In genomic region chr14:60183724-60184596, GRCh38 we compare ENCODE assay signal across 8 cellular contexts. TPM values are rescaled to one million over a fixed set of nuclear protein-coding genes. Genes with fewer than 3 reads are reported as not detected.
DNase-seq lines count a peak whose midpoint lies in the region; ATAC-seq and TF ChIP-seq lines count a peak whose summit lies in the region.

No MANE protein-coding gene starts in this region.

- peak overlapping the region; percentile 61 for H2AFZ ChIP-seq in DND-41 (ENCODE audit: low read depth, low read length)
- peak overlapping the region; percentile 89 for H2AFZ ChIP-seq in OCI-LY3 (ENCODE audit: low read depth, low read length)

- H3K4me3 ChIP-seq in DND-41 (ENCODE audit: low read depth in 1 of 2, low read length in 2 of 2) (peak overlapping the region; percentile 13 to 55; a peak in 3 of 4 replicates), OCI-LY3 (ENCODE audit: low read length) (peak overlapping the region; percentile 75), breast epithelium (peak overlapping the region; percentile 37 to 58 (median 42))

- intact Hi-C loops in breast epithelium (cut with DNase I; ENCODE audit: low total_unique reads) = loop anchor here (10.0 kb wide), 1 partner anchor 119 kb away; no protein-coding TSS in a partner anchor

- H3K27ac ChIP-seq in DND-41 (ENCODE audit: low read length) = no peak overlapping the region; the same call in 1 of the 2 replicates
- H3K27ac ChIP-seq in OCI-LY3 (ENCODE audit: low read length) = peak overlapping the region; percentile 41
- peak overlapping the region in 1 of 2 donors; percentile 5 for H3K27ac ChIP-seq in breast epithelium

- H4K20me1 ChIP-seq in DND-41 (ENCODE audit: insufficient read depth, low read length) (no peaks in the 10 kb centered on the region), OCI-LY3 (ENCODE audit: insufficient read depth, low read length) (no peaks in the 10 kb centered on the region)

- H3K9me3 Mint-ChIP-seq in stimulated activated naive B cell treated with anti-CD40 and anti-IgM and Interleukin-4, amounts not matched to agents 10 μg/mL and 1 μg/mL and 100 μg/mL, for 72 hours = peaks cover 0 to 6% of the 10 kb centered on the region in 2 donors

- TF ChIP-seq CTCF in DND-41 (IDR thresholded peaks at IDR 0.05; ENCODE audit: borderline replicate concordance, extremely low read depth, low read length, poor library complexity, severe bottlenecking) (peak; percentile 81), OCI-LY3 (IDR thresholded peaks at IDR 0.05; ENCODE audit: low read depth, low read length) (peak; percentile 89), breast epithelium (IDR thresholded peaks at IDR 0.05) (peak; percentile 73 to 82 (median 81))

- no peaks in the 10 kb centered on the region for H3K36me3 Mint-ChIP-seq in stimulated activated naive B cell treated with anti-CD40 and anti-IgM and Interleukin-4, amounts not matched to agents 10 μg/mL and 1 μg/mL and 100 μg/mL, for 72 hours

- H3K4me2 ChIP-seq in DND-41 (ENCODE audit: insufficient read depth, low read length) (peak overlapping the region; percentile 65), OCI-LY3 (ENCODE audit: low read length) (peak overlapping the region; percentile 85)

- in situ Hi-C loops in KBM-7 (cut with MboI; ENCODE audit: low pct_unique_long_range_greater_than_20kb, low sequenced_read_pairs) = loop anchor here (10.0 kb wide), 1 partner anchor 119 kb away; no protein-coding TSS in a partner anchor

- peak overlapping the region; percentile 37 for H3K9ac ChIP-seq in DND-41 (ENCODE audit: low read depth, low read length)
- H3K9ac ChIP-seq in OCI-LY3 (ENCODE audit: low read length) = peak overlapping the region; percentile 51

- H3K79me2 ChIP-seq in DND-41 (ENCODE audit: insufficient read depth, low read length) = no peaks in the 10 kb centered on the region
- H3K79me2 ChIP-seq in OCI-LY3 (ENCODE audit: low read length) = no peaks in the 10 kb centered on the region

- no peaks in the 10 kb centered on the region for H3K27me3 ChIP-seq in DND-41 (ENCODE audit: insufficient read depth, low read length, poor library complexity)
- no peaks in the 10 kb centered on the region for H3K27me3 ChIP-seq in OCI-LY3 (ENCODE audit: low read depth, low read length)
- H3K27me3 ChIP-seq in breast epithelium = no peaks in the 10 kb centered on the region

- ATAC-seq in DND-41 (ENCODE audit: insufficient read depth, low read depth) (peak; percentile 65; the same call in 2 of the 3 replicates), GM21360 (IDR thresholded peaks at IDR 0.05; ENCODE audit: unreplicated experiment) (peak; percentile 52)
- ATAC-seq in stimulated activated naive B cell treated with anti-CD40 and anti-IgM and Interleukin-4, amounts not matched to agents 10 μg/mL and 1 μg/mL and 100 μg/mL, for 72 hours (replicated peaks) = peak; percentile 55 to 74

- H3K27me3 Mint-ChIP-seq in stimulated activated naive B cell treated with anti-CD40 and anti-IgM and Interleukin-4, amounts not matched to agents 10 μg/mL and 1 μg/mL and 100 μg/mL, for 72 hours = no peaks in the 10 kb centered on the region

- peak overlapping the region; percentile 67 for H3K27ac Mint-ChIP-seq in stimulated activated naive B cell treated with anti-CD40 and anti-IgM and Interleukin-4, amounts not matched to agents 10 μg/mL and 1 μg/mL and 100 μg/mL, for 72 hours

- no peaks in the 10 kb centered on the region for H3K9me3 ChIP-seq in DND-41 (ENCODE audit: insufficient read depth, low read length, severe bottlenecking)
- H3K9me3 ChIP-seq in OCI-LY3 (ENCODE audit: insufficient read depth, low read length) = no peaks in the 10 kb centered on the region
- no peaks in the 10 kb centered on the region for H3K9me3 ChIP-seq in breast epithelium

- no peak for TF ChIP-seq POLR2A in breast epithelium (IDR thresholded peaks at IDR 0.05)

- peaks cover 10 to 20% of the 10 kb centered on the region in 2 donors for H3K4me1 Mint-ChIP-seq in stimulated activated naive B cell treated with anti-CD40 and anti-IgM and Interleukin-4, amounts not matched to agents 10 μg/mL and 1 μg/mL and 100 μg/mL, for 72 hours

- DNase-seq in DND-41 (peak; percentile 26), KBM-7 (peak; percentile 60), breast epithelium (ENCODE audit: low spot score in 2 of 2) (no peak), kidney glomerular epithelial cell (lab: John Stamatoyannopoulos, UW) (peak; percentile 76), nucleus accumbens (lab: John Stamatoyannopoulos, UW) (no peak)
- no peak for DNase-seq in stimulated activated naive B cell treated with anti-CD40 and anti-IgM and Interleukin-4, amounts not matched to agents 10 μg/mL and 1 μg/mL and 100 μg/mL, for 72 hours

- H3K4me1 ChIP-seq in DND-41 (ENCODE audit: insufficient read depth, low read length) = peaks cover 7% of the 10 kb centered on the region
- peaks cover 41% of the 10 kb centered on the region for H3K4me1 ChIP-seq in OCI-LY3 (ENCODE audit: low read length)
- H3K4me1 ChIP-seq in breast epithelium = no peaks in the 10 kb centered on the region

- H3K36me3 ChIP-seq in DND-41 (ENCODE audit: insufficient read depth, low read length) = no peaks in the 10 kb centered on the region
- H3K36me3 ChIP-seq in OCI-LY3 (replicated peaks; ENCODE audit: low read depth, low read length) = no peaks in the 10 kb centered on the region
- no peaks in the 10 kb centered on the region for H3K36me3 ChIP-seq in breast epithelium

- H3K4me3 Mint-ChIP-seq in stimulated activated naive B cell treated with anti-CD40 and anti-IgM and Interleukin-4, amounts not matched to agents 10 μg/mL and 1 μg/mL and 100 μg/mL, for 72 hours = peak overlapping the region; percentile 74 to 78

RNA-seq across cellular contexts. Expression of gene DHRS7, which starts 18.8 kb away (rescaled TPM):
- 10 to 100 TPM; 85.9 to 92.8 (median 89.8) TPM for total RNA-seq in breast epithelium

Comparison
In these comparisons a context has a peak if more than half of its experiments do, and no peak if none do; other contexts are left out.
1. DNase-seq: peak in DND-41 (single experiment), KBM-7 (single experiment) and kidney glomerular epithelial cell (single experiment); none in breast epithelium (0 of 2), stimulated activated naive B cell treated with anti-CD40 and anti-IgM and Interleukin-4, amounts not matched to agents 10 μg/mL and 1 μg/mL and 100 μg/mL, for 72 hours (single experiment) and nucleus accumbens (0 of 56).
2. Peak in every context shown above with its lines, with median percentiles within 50 percentile points of each other: ATAC-seq, H3K4me3 ChIP-seq and CTCF ChIP-seq.